Comparison of ENCODE assay signal across 29 cellular contexts in the genomic region with DNA sequence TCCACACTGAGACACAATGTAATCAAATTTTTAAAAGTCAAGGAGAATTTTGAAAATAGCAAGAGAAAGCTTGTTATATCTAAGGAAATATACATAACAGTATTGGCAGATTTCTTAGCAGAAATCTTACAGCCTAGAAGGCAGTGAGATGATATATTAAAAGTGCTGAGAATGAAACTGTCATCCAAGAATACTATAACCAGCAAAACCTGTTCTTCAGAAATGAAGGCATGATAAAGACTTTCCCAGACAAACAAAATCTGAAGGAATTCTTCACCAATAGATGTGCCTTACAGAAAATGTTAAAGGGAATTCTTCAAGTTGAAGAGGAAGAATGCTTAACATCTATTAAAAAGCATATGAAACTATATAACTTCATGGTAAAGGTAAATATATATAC.
"Had no signal": no experiment of that assay in that cellular context is flagged by ENCODE, and none has a peak within 500 bp of the region (broad histone marks: within the 10 kb centered on the region; RNA-seq: fewer than 3 reads in every experiment).

No MANE protein-coding gene starts in this region.

- H3K4me3 ChIP-seq: ascending aorta had no signal

- FAIRE-seq: TTC549 had no signal

- H3K27me3 ChIP-seq: ascending aorta had no signal

- ATAC-seq: activated CD8-positive, alpha-beta T cell treated with anti-CD3 and anti-CD28 coated beads for 36 hours; activated naive CD4-positive, alpha-beta T cell treated with anti-CD3 and anti-CD28 coated beads, Interleukin-2, amount 50 U/mL, for 72 hours; activated T-cell treated with anti-CD3 and anti-CD28 coated beads, Interleukin-2, amount 50 U/mL, for 4 hours; activated T-cell treated with anti-CD3 and anti-CD28 coated beads, Interleukin-2, amount 50 U/mL, for 72 hours; activated T-helper 17 cell treated with anti-CD3 and anti-CD28 coated beads, Interleukin-2, amount 50 U/mL, for 72 hours had no signal

- DNase-seq: activated B cell treated with CpG ODN at 0.5 μM for 24 hours; activated CD4-positive, alpha-beta memory T cell treated with anti-CD3 and anti-CD28 coated beads for 36 hours; activated CD4-positive, alpha-beta T cell treated with anti-CD3 and anti-CD28 coated beads for 4 hours; activated CD4-positive, alpha-beta T cell treated with anti-CD3 and anti-CD28 coated beads, Interleukin-2, amount 10 ng/mL, durations not matched to agents 24 days and 14 days; activated CD4-positive, alpha-beta T cell treated with anti-CD3 and anti-CD28 coated beads, Interleukin-2, amount 50 U/mL, for 1 hour; activated CD4-positive, alpha-beta T cell treated with anti-CD3 and anti-CD28 coated beads, Interleukin-2, amount 50 U/mL, for 4 hours; activated CD4-positive, CD25-positive, alpha-beta regulatory T cell treated with anti-CD3 and anti-CD28 coated beads, Interleukin-2, amount 50 U/mL, for 72 hours; activated CD8-positive, alpha-beta memory T cell treated with anti-CD3 and anti-CD28 coated beads, Interleukin-2, amount 50 U/mL, for 4 hours; activated CD8-positive, alpha-beta T cell treated with anti-CD3 and anti-CD28 coated beads for 36 hours; activated effector memory CD4-positive, alpha-beta T cell treated with anti-CD3 and anti-CD28 coated beads, Interleukin-2, amount 50 U/mL, for 16 hours; activated gamma-delta T cell treated with Interleukin-2 at 50 U/mL for 16 hours; activated naive CD4-positive, alpha-beta T cell; activated naive CD4-positive, alpha-beta T cell treated with anti-CD3 and anti-CD28 coated beads for 36 hours; activated naive CD4-positive, alpha-beta T cell treated with anti-CD3 and anti-CD28 coated beads, Interleukin-2, amount 50 U/mL, for 16 hours; activated naive CD8-positive, alpha-beta T cell treated with anti-CD3 and anti-CD28 coated beads for 36 hours; activated T-cell treated with anti-CD3 and anti-CD28 coated beads for 4 hours; activated T-cell treated with anti-CD3 and anti-CD28 coated beads, Interleukin-2, amount 50 U/mL, for 1 hour; activated T-cell treated with anti-CD3 and anti-CD28 coated beads, Interleukin-2, amount 50 U/mL, for 4 hours; activated T-cell treated with anti-CD3 and anti-CD28 coated beads, Interleukin-2, amount 50 U/mL, for 72 hours; amygdala; anterior cingulate cortex; central memory CD4-positive, alpha-beta T cell; T-helper 1 cell; T-helper 2 cell; T-helper 9 cell had no signal
